In genomic region chr14:103858063-103858820, GRCh38 we compare ENCODE assay signal across 10 cellular contexts.
"Had no signal": no experiment of that assay in that cellular context is flagged by ENCODE, and none has a peak within 500 bp of the region (broad histone marks: within the 10 kb centered on the region; RNA-seq: fewer than 3 reads in every experiment).

No MANE protein-coding gene starts in this region.

- H3K27ac ChIP-seq: ovary had no signal

- DNase-seq: activated CD4-positive, alpha-beta T cell treated with anti-CD3 and anti-CD28 coated beads for 48 hours; activated CD8-positive, alpha-beta memory T cell treated with anti-CD3 and anti-CD28 coated beads for 24 hours; amygdala; erythroblast; hippocampal formation; mammary epithelial cell; ovary; stimulated activated CD4-positive, alpha-beta T cell treated with anti-CD3 and anti-CD28 coated beads, Interleukin-15, amount 100 ng/mL, for 24 hours; stimulated activated CD4-positive, alpha-beta T cell treated with anti-CD3 and anti-CD28 coated beads, Interleukin-4, amount 100 ng/mL, for 24 hours had no signal

- H3K4me3 ChIP-seq: ovary had no signal

- H3K36me3 ChIP-seq: ovary had no signal

- H3K27me3 ChIP-seq: ovary had no signal

- H3K9me3 ChIP-seq: ovary had no signal

- FAIRE-seq: urothelium cell line had no signal
